1 cellular context compared by ENCODE assay signal in genomic region chr19:4375620-4376228, GRCh38.
TF ChIP-seq lines count a peak whose summit lies in the region.

No MANE protein-coding gene starts in this region.

TF ChIP-seq in K562, 482 proteins besides CTCF, POLR2A, EP300 and RAD21 (continued from another document and continues in another):
- TF ChIP-seq ZMIZ1 (IDR thresholded peaks at IDR 0.05; ENCODE audit: low read depth in 2 of 2, low read length in 2 of 2): peak in 1 of 2 experiments; percentile 87; a peak in 2 of 4 replicates
- no peak for TF ChIP-seq XRCC3 (IDR thresholded peaks at IDR 0.05)
- peak; percentile 27; the same call in 1 of the 2 replicates for TF ChIP-seq MEF2A (IDR thresholded peaks at IDR 0.05; ENCODE audit: control insufficient read depth, low read depth, low read length)
- no peak for TF ChIP-seq RBM25 (IDR thresholded peaks at IDR 0.05; ENCODE audit: low read depth, low read length, severe bottlenecking)
- TF ChIP-seq TAF15 (IDR thresholded peaks at IDR 0.05; ENCODE audit: low read depth, low read length): no peak
- peak; percentile 89 for TF ChIP-seq CBFA2T2 (conservative IDR thresholded peaks at IDR 0.05)
- no peak for TF ChIP-seq TCF15 (CRISPR knock-in tag; IDR thresholded peaks at IDR 0.05)
- TF ChIP-seq MXI1 (IDR thresholded peaks at IDR 0.05; ENCODE audit: low read depth, low read length): 0 out of 2 replicates have a peak, but pooled peaks have one; percentile 22
- TF ChIP-seq, protein P1, sequence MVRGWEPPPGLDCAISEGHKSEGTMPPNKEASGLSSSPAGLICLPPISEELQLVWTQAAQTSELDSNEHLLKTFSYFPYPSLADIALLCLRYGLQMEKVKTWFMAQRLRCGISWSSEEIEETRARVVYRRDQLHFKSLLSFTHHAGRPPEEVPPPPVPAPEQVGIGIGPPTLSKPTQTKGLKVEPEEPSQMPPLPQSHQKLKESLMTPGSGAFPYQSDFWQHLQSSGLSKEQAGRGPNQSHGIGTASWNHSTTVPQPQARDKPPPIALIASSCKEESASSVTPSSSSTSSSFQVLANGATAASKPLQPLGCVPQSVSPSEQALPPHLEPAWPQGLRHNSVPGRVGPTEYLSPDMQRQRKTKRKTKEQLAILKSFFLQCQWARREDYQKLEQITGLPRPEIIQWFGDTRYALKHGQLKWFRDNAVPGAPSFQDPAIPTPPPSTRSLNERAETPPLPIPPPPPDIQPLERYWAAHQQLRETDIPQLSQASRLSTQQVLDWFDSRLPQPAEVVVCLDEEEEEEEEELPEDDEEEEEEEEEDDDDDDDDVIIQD (CRISPR knock-in tag; IDR thresholded peaks at IDR 0.05): no peak
- TF ChIP-seq, protein P2, sequence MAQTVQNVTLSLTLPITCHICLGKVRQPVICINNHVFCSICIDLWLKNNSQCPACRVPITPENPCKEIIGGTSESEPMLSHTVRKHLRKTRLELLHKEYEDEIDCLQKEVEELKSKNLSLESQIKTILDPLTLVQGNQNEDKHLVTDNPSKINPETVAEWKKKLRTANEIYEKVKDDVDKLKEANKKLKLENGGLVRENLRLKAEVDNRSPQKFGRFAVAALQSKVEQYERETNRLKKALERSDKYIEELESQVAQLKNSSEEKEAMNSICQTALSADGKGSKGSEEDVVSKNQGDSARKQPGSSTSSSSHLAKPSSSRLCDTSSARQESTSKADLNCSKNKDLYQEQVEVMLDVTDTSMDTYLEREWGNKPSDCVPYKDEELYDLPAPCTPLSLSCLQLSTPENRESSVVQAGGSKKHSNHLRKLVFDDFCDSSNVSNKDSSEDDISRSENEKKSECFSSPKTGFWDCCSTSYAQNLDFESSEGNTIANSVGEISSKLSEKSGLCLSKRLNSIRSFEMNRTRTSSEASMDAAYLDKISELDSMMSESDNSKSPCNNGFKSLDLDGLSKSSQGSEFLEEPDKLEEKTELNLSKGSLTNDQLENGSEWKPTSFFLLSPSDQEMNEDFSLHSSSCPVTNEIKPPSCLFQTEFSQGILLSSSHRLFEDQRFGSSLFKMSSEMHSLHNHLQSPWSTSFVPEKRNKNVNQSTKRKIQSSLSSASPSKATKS (CRISPR knock-in tag; IDR thresholded peaks at IDR 0.05): no peak
- TF ChIP-seq CEBPB (tag; IDR thresholded peaks at IDR 0.05): peak; percentile 95
- TF ChIP-seq MAFK (IDR thresholded peaks at IDR 0.05; ENCODE audit: low read length): peak; percentile 27; the same call in 1 of the 2 replicates
- TF ChIP-seq BRD4 (IDR thresholded peaks at IDR 0.05): no peak
- TF ChIP-seq ELF4 (CRISPR knock-in tag; IDR thresholded peaks at IDR 0.05): 0 out of 2 replicates have a peak, but pooled peaks have one; percentile 28
- no peak for TF ChIP-seq PHF20 (IDR thresholded peaks at IDR 0.05; ENCODE audit: partially characterized antibody)
- TF ChIP-seq HLTF (IDR thresholded peaks at IDR 0.05): no peak
- TF ChIP-seq, protein P3, sequence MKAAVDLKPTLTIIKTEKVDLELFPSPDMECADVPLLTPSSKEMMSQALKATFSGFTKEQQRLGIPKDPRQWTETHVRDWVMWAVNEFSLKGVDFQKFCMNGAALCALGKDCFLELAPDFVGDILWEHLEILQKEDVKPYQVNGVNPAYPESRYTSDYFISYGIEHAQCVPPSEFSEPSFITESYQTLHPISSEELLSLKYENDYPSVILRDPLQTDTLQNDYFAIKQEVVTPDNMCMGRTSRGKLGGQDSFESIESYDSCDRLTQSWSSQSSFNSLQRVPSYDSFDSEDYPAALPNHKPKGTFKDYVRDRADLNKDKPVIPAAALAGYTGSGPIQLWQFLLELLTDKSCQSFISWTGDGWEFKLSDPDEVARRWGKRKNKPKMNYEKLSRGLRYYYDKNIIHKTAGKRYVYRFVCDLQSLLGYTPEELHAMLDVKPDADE (conservative IDR thresholded peaks at IDR 0.05; ENCODE audit: control insufficient read depth, low read depth, low read length): no peak
- TF ChIP-seq PHB2 (IDR thresholded peaks at IDR 0.05; ENCODE audit: low read depth): no peak
- TF ChIP-seq SIN3A (IDR thresholded peaks at IDR 0.05; ENCODE audit: borderline replicate concordance in 2 of 2, control insufficient read depth in 1 of 2, low read depth in 2 of 2, low read length in 2 of 2): 0 out of 4 replicates have a peak, but pooled peaks of 1 of the 2 experiments have one; percentile 57
- no peak for TF ChIP-seq ZNF23 (CRISPR knock-in tag; IDR thresholded peaks at IDR 0.05)
- no peak for TF ChIP-seq RBM22 (IDR thresholded peaks at IDR 0.05; ENCODE audit: low read depth, low read length, poor library complexity, severe bottlenecking)
- TF ChIP-seq SMARCB1 (IDR thresholded peaks at IDR 0.05; ENCODE audit: insufficient read length, low read depth): peak; percentile 50
- TF ChIP-seq ZNF551 (CRISPR knock-in tag; IDR thresholded peaks at IDR 0.05): no peak
- no peak for TF ChIP-seq ZNF398 (CRISPR knock-in tag; IDR thresholded peaks at IDR 0.05)
- no peak for TF ChIP-seq KDM2B (CRISPR knock-in tag; IDR thresholded peaks at IDR 0.05)
- no peak for TF ChIP-seq ZNF165 (CRISPR knock-in tag; IDR thresholded peaks at IDR 0.05; ENCODE audit: borderline replicate concordance)
- no peak for TF ChIP-seq HMBOX1 (IDR thresholded peaks at IDR 0.05)
- TF ChIP-seq ZNF639 (CRISPR knock-in tag; conservative IDR thresholded peaks at IDR 0.05 in 1 of 2, IDR thresholded peaks at IDR 0.05 in 1 of 2): peak in 1 of 2 experiments; percentile 73; a peak in 2 of 4 replicates
- TF ChIP-seq SIX5 (IDR thresholded peaks at IDR 0.05; ENCODE audit: borderline replicate concordance in 1 of 2, insufficient read depth in 1 of 2, low read depth in 1 of 2, low read length in 2 of 2): no peak
- peak; percentile 77; the same call in 1 of the 2 replicates for TF ChIP-seq LCOR (CRISPR knock-in tag; IDR thresholded peaks at IDR 0.05)
- TF ChIP-seq, protein P4, sequence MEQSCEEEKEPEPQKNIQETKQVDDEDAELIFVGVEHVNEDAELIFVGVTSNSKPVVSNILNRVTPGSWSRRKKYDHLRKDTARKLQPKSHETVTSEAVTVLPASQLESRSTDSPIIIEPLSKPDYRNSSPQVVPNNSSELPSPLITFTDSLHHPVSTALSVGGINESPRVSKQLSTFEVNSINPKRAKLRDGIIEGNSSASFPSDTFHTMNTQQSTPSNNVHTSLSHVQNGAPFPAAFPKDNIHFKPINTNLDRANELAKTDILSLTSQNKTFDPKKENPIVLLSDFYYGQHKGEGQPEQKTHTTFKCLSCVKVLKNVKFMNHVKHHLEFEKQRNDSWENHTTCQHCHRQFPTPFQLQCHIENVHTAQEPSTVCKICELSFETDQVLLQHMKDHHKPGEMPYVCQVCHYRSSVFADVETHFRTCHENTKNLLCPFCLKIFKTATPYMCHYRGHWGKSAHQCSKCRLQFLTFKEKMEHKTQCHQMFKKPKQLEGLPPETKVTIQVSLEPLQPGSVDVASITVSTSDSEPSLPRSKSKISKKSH (CRISPR knock-in tag; IDR thresholded peaks at IDR 0.05): no peak
- peak; percentile 63 for TF ChIP-seq BHLHE40 (IDR thresholded peaks at IDR 0.05; ENCODE audit: low read length)
- no peak for TF ChIP-seq SAFB (IDR thresholded peaks at IDR 0.05; ENCODE audit: borderline replicate concordance, low read depth, low read length)
- no peak for TF ChIP-seq ZNF717 (CRISPR knock-in tag; IDR thresholded peaks at IDR 0.05)
- TF ChIP-seq SMARCE1 (IDR thresholded peaks at IDR 0.05): peak; percentile 89
- TF ChIP-seq SMARCC2 (IDR thresholded peaks at IDR 0.05; ENCODE audit: low read depth): peak; percentile 86
- TF ChIP-seq ZNF780A (CRISPR knock-in tag; IDR thresholded peaks at IDR 0.05): no peak
- no peak for TF ChIP-seq KLF6 (CRISPR knock-in tag; IDR thresholded peaks at IDR 0.05; ENCODE audit: borderline replicate concordance)
- no peak for TF ChIP-seq MECOM (CRISPR knock-in tag; IDR thresholded peaks at IDR 0.05)
- no peak for TF ChIP-seq LARP7 (IDR thresholded peaks at IDR 0.05)
- no peak for TF ChIP-seq ZNF232 (CRISPR knock-in tag; IDR thresholded peaks at IDR 0.05)
- TF ChIP-seq ZBTB17 (CRISPR knock-in tag; IDR thresholded peaks at IDR 0.05): no peak
- TF ChIP-seq ZNF197 (CRISPR knock-in tag; IDR thresholded peaks at IDR 0.05; ENCODE audit: low read depth): peak; percentile 79; the same call in 1 of the 2 replicates
- no peak for TF ChIP-seq HMG20A (CRISPR knock-in tag; conservative IDR thresholded peaks at IDR 0.05)
- no peak for TF ChIP-seq PURB (CRISPR knock-in tag; IDR thresholded peaks at IDR 0.05; ENCODE audit: low read depth)
- TF ChIP-seq, protein P5, sequence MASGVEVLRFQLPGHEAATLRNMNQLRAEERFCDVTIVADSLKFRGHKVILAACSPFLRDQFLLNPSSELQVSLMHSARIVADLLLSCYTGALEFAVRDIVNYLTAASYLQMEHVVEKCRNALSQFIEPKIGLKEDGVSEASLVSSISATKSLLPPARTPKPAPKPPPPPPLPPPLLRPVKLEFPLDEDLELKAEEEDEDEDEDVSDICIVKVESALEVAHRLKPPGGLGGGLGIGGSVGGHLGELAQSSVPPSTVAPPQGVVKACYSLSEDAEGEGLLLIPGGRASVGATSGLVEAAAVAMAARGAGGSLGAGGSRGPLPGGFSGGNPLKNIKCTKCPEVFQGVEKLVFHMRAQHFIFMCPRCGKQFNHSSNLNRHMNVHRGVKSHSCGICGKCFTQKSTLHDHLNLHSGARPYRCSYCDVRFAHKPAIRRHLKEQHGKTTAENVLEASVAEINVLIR (CRISPR knock-in tag; IDR thresholded peaks at IDR 0.05): peak; percentile 59; the same call in 1 of the 2 replicates
- no peak; the same call in 1 of the 2 replicates for TF ChIP-seq NKRF (IDR thresholded peaks at IDR 0.05; ENCODE audit: borderline replicate concordance)
- TF ChIP-seq GATAD2B (IDR thresholded peaks at IDR 0.05; ENCODE audit: borderline replicate concordance): no peak
